ENCODE assay signal across 12 cellular contexts in the genomic region with DNA sequence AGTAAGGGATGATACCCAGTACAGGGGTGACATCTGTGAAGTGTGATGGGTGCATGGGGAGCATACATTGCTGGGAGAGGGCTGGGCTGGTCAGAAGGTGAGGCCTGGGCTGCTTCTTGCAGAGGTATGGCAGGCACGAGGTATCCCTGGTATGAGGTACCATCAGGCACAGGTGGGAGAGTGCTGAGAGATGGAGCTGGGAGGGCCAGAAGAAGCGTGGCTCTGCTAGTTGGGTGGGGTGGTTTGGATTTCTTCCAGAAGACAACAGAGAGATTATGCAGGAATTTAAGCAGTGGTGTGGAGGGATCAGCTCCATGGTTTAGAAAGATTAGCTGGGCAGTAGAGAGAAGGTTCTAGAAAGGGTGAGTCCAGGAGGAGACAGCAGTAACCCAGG.
DNase-seq lines count a peak whose midpoint lies in the region; ATAC-seq and TF ChIP-seq lines count a peak whose summit lies in the region.
"Had no signal": no experiment of that assay in that cellular context is flagged by ENCODE, and none has a peak within 500 bp of the region (broad histone marks: within the 10 kb centered on the region; RNA-seq: fewer than 3 reads in every experiment).

No MANE protein-coding gene starts in this region.

- TF ChIP-seq CTCF in colonic mucosa (IDR thresholded peaks at IDR 0.05) = no peak
- TF ChIP-seq CTCF in mucosa of descending colon (IDR thresholded peaks at IDR 0.05) = no peak
- no peak for TF ChIP-seq CTCF in omental fat pad (IDR thresholded peaks at IDR 0.05)

- H3K9me3 ChIP-seq in colonic mucosa = no peaks in the 10 kb centered on the region
- H3K9me3 ChIP-seq in mucosa of descending colon = no peaks in the 10 kb centered on the region
- no peaks in the 10 kb centered on the region for H3K9me3 ChIP-seq in stomach smooth muscle (ENCODE audit: control insufficient read depth in 2 of 2, low read length in 2 of 2)

- H3K4me3 ChIP-seq in colonic mucosa = no peak overlapping the region
- no peak overlapping the region for H3K4me3 ChIP-seq in mucosa of descending colon
- H3K4me3 ChIP-seq in stomach smooth muscle (ENCODE audit: low read length in 2 of 2) = no peak overlapping the region

- H3K4me1 Mint-ChIP-seq in activated T-helper 1 cell treated with anti-CD3 and anti-CD28 coated beads, Interleukin-12 subunit alpha, Interleukin-12 subunit beta, Interleukin-2, Interleukin-4 antibody, amounts not matched to agents 30 ng/mL and 10 ng/mL and 1 ng/mL, durations not matched to agents 14 hours and 24 hours and 36 hours (ENCODE audit: low read depth) = peaks cover 11% of the 10 kb centered on the region

- H3K27ac Mint-ChIP-seq in activated T-helper 1 cell treated with anti-CD3 and anti-CD28 coated beads, Interleukin-12 subunit alpha, Interleukin-12 subunit beta, Interleukin-2, Interleukin-4 antibody, amounts not matched to agents 30 ng/mL and 10 ng/mL and 1 ng/mL, durations not matched to agents 14 hours and 24 hours and 36 hours = no peak overlapping the region

- H3K27ac ChIP-seq in colonic mucosa (peak overlapping the region; percentile 30), stomach smooth muscle (ENCODE audit: low read length) (peak overlapping the region; percentile 41)
- H3K27ac ChIP-seq: brain microvascular endothelial cell had no signal

- peak; percentile 85 for DNase-seq in NCI-H226
- DNase-seq in colonic mucosa = no peak
- DNase-seq in mucosa of descending colon = peak in 2 of 3 donors; percentile 17 to 23
- no peak for DNase-seq in omental fat pad (ENCODE audit: low spot score)
- DNase-seq in activated T-helper 1 cell treated with anti-CD3 and anti-CD28 coated beads, Interleukin-12 subunit alpha, Interleukin-12 subunit beta, Interleukin-2, Interleukin-4 antibody, amounts not matched to agents 30 ng/mL and 10 ng/mL and 1 ng/mL, durations not matched to agents 14 hours and 24 hours and 36 hours (ENCODE audit: low spot score) = no peak
- DNase-seq: brain microvascular endothelial cell, COR-L47, NCI-H1048 had no signal

- peak overlapping the region in 1 of 2 donors; percentile 77 for H3K9ac ChIP-seq in colonic mucosa (ENCODE audit: low read depth in 2 of 2, low read length in 2 of 2)
- H3K9ac ChIP-seq in stomach smooth muscle (ENCODE audit: low read length in 2 of 2) = peak overlapping the region in 1 of 2 donors; percentile 67

- peaks cover 6% of the 10 kb centered on the region for H3K4me1 ChIP-seq in colonic mucosa
- peaks cover 17% of the 10 kb centered on the region for H3K4me1 ChIP-seq in mucosa of descending colon (ENCODE audit: low read depth)
- peaks cover 24% of the 10 kb centered on the region for H3K4me1 ChIP-seq in stomach smooth muscle (ENCODE audit: control insufficient read depth, insufficient read depth, low read length)

- intact Hi-C loops in colonic mucosa (cut with DNase I) (loop anchor here (2.0 kb wide), 1 partner anchor 255 kb away; no protein-coding TSS in a partner anchor), mucosa of descending colon (cut with DNase I, micrococcal nuclease) (loop anchor here (10.0 kb wide), 2 partner anchors 251 to 261 kb away; a partner anchor contains a TSS)
- intact Hi-C loops in activated T-helper 1 cell treated with anti-CD3 and anti-CD28 coated beads, Interleukin-12 subunit alpha, Interleukin-12 subunit beta, Interleukin-2, Interleukin-4 antibody, amounts not matched to agents 30 ng/mL and 10 ng/mL and 1 ng/mL, durations not matched to agents 14 hours and 24 hours and 36 hours (cut with micrococcal nuclease) = no loop called here

- peaks cover 6% of the 10 kb centered on the region for H3K27me3 Mint-ChIP-seq in activated T-helper 1 cell treated with anti-CD3 and anti-CD28 coated beads, Interleukin-12 subunit alpha, Interleukin-12 subunit beta, Interleukin-2, Interleukin-4 antibody, amounts not matched to agents 30 ng/mL and 10 ng/mL and 1 ng/mL, durations not matched to agents 14 hours and 24 hours and 36 hours (ENCODE audit: insufficient read depth)
- H3K27me3 Mint-ChIP-seq: activated CD4-positive, alpha-beta T cell treated with anti-CD3 and anti-CD28 coated beads, Interleukin-2, amount 10 ng/mL, durations not matched to agents 7 days and 5 days had no signal

- H3K36me3 ChIP-seq in colonic mucosa = no peaks in the 10 kb centered on the region
- H3K36me3 ChIP-seq in mucosa of descending colon (ENCODE audit: low read depth) = no peaks in the 10 kb centered on the region
- no peaks in the 10 kb centered on the region for H3K36me3 ChIP-seq in stomach smooth muscle (ENCODE audit: control insufficient read depth in 2 of 2, insufficient read depth in 2 of 2, low read length in 2 of 2)
- H3K36me3 ChIP-seq: brain microvascular endothelial cell had no signal

- ATAC-seq in mucosa of descending colon (no peak), HG03571 (IDR thresholded peaks at IDR 0.05; ENCODE audit: unreplicated experiment) (no peak), GM18511 (IDR thresholded peaks at IDR 0.05; ENCODE audit: unreplicated experiment) (no peak), omental fat pad (ENCODE audit: low FRiP score) (no peak)

- no peaks in the 10 kb centered on the region for H3K36me3 Mint-ChIP-seq in activated T-helper 1 cell treated with anti-CD3 and anti-CD28 coated beads, Interleukin-12 subunit alpha, Interleukin-12 subunit beta, Interleukin-2, Interleukin-4 antibody, amounts not matched to agents 30 ng/mL and 10 ng/mL and 1 ng/mL, durations not matched to agents 14 hours and 24 hours and 36 hours (ENCODE audit: low read depth)

- H3K4me3 Mint-ChIP-seq in activated T-helper 1 cell treated with anti-CD3 and anti-CD28 coated beads, Interleukin-12 subunit alpha, Interleukin-12 subunit beta, Interleukin-2, Interleukin-4 antibody, amounts not matched to agents 30 ng/mL and 10 ng/mL and 1 ng/mL, durations not matched to agents 14 hours and 24 hours and 36 hours = no peak overlapping the region
- H3K4me3 Mint-ChIP-seq: activated CD4-positive, alpha-beta T cell treated with anti-CD3 and anti-CD28 coated beads, Interleukin-2, amount 10 ng/mL, durations not matched to agents 7 days and 5 days had no signal

- H3K27me3 ChIP-seq in colonic mucosa (no peaks in the 10 kb centered on the region), stomach smooth muscle (ENCODE audit: control insufficient read depth in 1 of 2, insufficient read depth in 2 of 2, low read length in 2 of 2) (no peaks in the 10 kb centered on the region)
- H3K27me3 ChIP-seq: brain microvascular endothelial cell had no signal

- no peaks in the 10 kb centered on the region for H3K9me3 Mint-ChIP-seq in activated T-helper 1 cell treated with anti-CD3 and anti-CD28 coated beads, Interleukin-12 subunit alpha, Interleukin-12 subunit beta, Interleukin-2, Interleukin-4 antibody, amounts not matched to agents 30 ng/mL and 10 ng/mL and 1 ng/mL, durations not matched to agents 14 hours and 24 hours and 36 hours
- H3K9me3 Mint-ChIP-seq: activated CD4-positive, alpha-beta T cell treated with anti-CD3 and anti-CD28 coated beads, Interleukin-2, amount 10 ng/mL, durations not matched to agents 7 days and 5 days had no signal

Comparison
In these comparisons a context has a peak if more than half of its experiments do, and no peak if none do; other contexts are left out.
1. DNase-seq: peak in NCI-H226 (single experiment) and mucosa of descending colon (2 of 3); none in colonic mucosa (single experiment), omental fat pad (single experiment) and activated T-helper 1 cell treated with anti-CD3 and anti-CD28 coated beads, Interleukin-12 subunit alpha, Interleukin-12 subunit beta, Interleukin-2, Interleukin-4 antibody, amounts not matched to agents 30 ng/mL and 10 ng/mL and 1 ng/mL, durations not matched to agents 14 hours and 24 hours and 36 hours (single experiment).